In genomic region chr21:36478941-36479340, GRCh38 we compare ENCODE assay signal across 3 cellular contexts.
TF ChIP-seq lines count a peak whose summit lies in the region.

No MANE protein-coding gene starts in this region.

TF ChIP-seq in A549, 52 proteins besides CTCF, POLR2A, EP300 and RAD21:
- TF ChIP-seq RARB (CRISPR knock-in tag; IDR thresholded peaks at IDR 0.05): no peak
- TF ChIP-seq ZFP36 (IDR thresholded peaks at IDR 0.05; ENCODE audit: borderline replicate concordance, partially characterized antibody): no peak
- TF ChIP-seq NPAS2 (CRISPR knock-in tag; IDR thresholded peaks at IDR 0.05; ENCODE audit: borderline replicate concordance): no peak
- no peak for TF ChIP-seq NR3C1 (IDR thresholded peaks at IDR 0.05)
- no peak for TF ChIP-seq KDM1A (IDR thresholded peaks at IDR 0.05; ENCODE audit: low read depth)
- TF ChIP-seq EHMT2 (IDR thresholded peaks at IDR 0.05; ENCODE audit: low read depth): no peak
- TF ChIP-seq SMC3 (IDR thresholded peaks at IDR 0.05): no peak
- no peak for TF ChIP-seq RFX5 (IDR thresholded peaks at IDR 0.05)
- no peak for TF ChIP-seq GATA3 (IDR thresholded peaks at IDR 0.05; ENCODE audit: borderline replicate concordance)
- TF ChIP-seq MAX (IDR thresholded peaks at IDR 0.05): no peak
- TF ChIP-seq ZNF302 (CRISPR knock-in tag; IDR thresholded peaks at IDR 0.05): no peak
- TF ChIP-seq POLR2AphosphoS2 (conservative IDR thresholded peaks at IDR 0.05; ENCODE audit: low read length): no peak
- no peak for TF ChIP-seq SREBF2 (IDR thresholded peaks at IDR 0.05)
- TF ChIP-seq HES2 (IDR thresholded peaks at IDR 0.05): no peak
- no peak for TF ChIP-seq FOXS1 (CRISPR knock-in tag; IDR thresholded peaks at IDR 0.05)
- no peak for TF ChIP-seq REST (IDR thresholded peaks at IDR 0.05)

TF ChIP-seq in GM23338, 12 proteins besides CTCF, POLR2A, EP300 and RAD21:
- no peak for TF ChIP-seq EZH2phosphoT487 (IDR thresholded peaks at IDR 0.05; ENCODE audit: unreplicated experiment)
- TF ChIP-seq POLR2AphosphoS5 (IDR thresholded peaks at IDR 0.05; ENCODE audit: low read depth): no peak

TF ChIP-seq in K562, 482 proteins besides CTCF, POLR2A, EP300 and RAD21:
- no peak for TF ChIP-seq CBX8 (IDR thresholded peaks at IDR 0.05; ENCODE audit: borderline replicate concordance, extremely low read depth, low read depth, low read length, poor library complexity, severe bottlenecking)
- TF ChIP-seq TEAD1 (CRISPR knock-in tag; IDR thresholded peaks at IDR 0.05): no peak
- no peak for TF ChIP-seq ZBTB1 (CRISPR knock-in tag; IDR thresholded peaks at IDR 0.05; ENCODE audit: borderline replicate concordance, low read depth)
- TF ChIP-seq E2F1 (CRISPR knock-in tag; IDR thresholded peaks at IDR 0.05): no peak
- TF ChIP-seq GATAD2B (IDR thresholded peaks at IDR 0.05; ENCODE audit: borderline replicate concordance): no peak
- TF ChIP-seq DACH1 (IDR thresholded peaks at IDR 0.05; ENCODE audit: partially characterized antibody): no peak
- no peak for TF ChIP-seq ATF1 (CRISPR knock-in tag; IDR thresholded peaks at IDR 0.05)
- TF ChIP-seq ATF1 (tag; IDR thresholded peaks at IDR 0.05): no peak
- no peak for TF ChIP-seq NR3C1 (CRISPR knock-in tag; IDR thresholded peaks at IDR 0.05)
- no peak for TF ChIP-seq PHTF2 (CRISPR knock-in tag; IDR thresholded peaks at IDR 0.05)
- no peak for TF ChIP-seq PURB (CRISPR knock-in tag; IDR thresholded peaks at IDR 0.05; ENCODE audit: low read depth)
- no peak for TF ChIP-seq CREB3 (tag; conservative IDR thresholded peaks at IDR 0.05; ENCODE audit: low read depth)
- TF ChIP-seq GABPB2 (CRISPR knock-in tag; conservative IDR thresholded peaks at IDR 0.05): no peak
- no peak for TF ChIP-seq MNT (conservative IDR thresholded peaks at IDR 0.05)
- TF ChIP-seq ZNF316 (IDR thresholded peaks at IDR 0.05): no peak
- no peak for TF ChIP-seq REST (CRISPR knock-in tag; IDR thresholded peaks at IDR 0.05; ENCODE audit: low read depth)
TF ChIP-seq in K562: peak in this region for 0.
